In genomic region chr3:152269423-152270144, GRCh38 we compare ENCODE assay signal across 8 cellular contexts. TPM values are rescaled to one million over a fixed set of nuclear protein-coding genes. Genes with fewer than 3 reads are reported as not detected.
DNase-seq lines count a peak whose midpoint lies in the region; ATAC-seq and TF ChIP-seq lines count a peak whose summit lies in the region.

No MANE protein-coding gene starts in this region.

- H3K9me3 ChIP-seq in Karpas-422 (ENCODE audit: low read length) (no peaks in the 10 kb centered on the region), RWPE2 (ENCODE audit: severe bottlenecking) (no peaks in the 10 kb centered on the region), iPS-20b (ENCODE audit: insufficient read depth, low read depth, low read length) (no peaks in the 10 kb centered on the region)

- H3K79me2 ChIP-seq in Karpas-422 (ENCODE audit: low read length): peaks cover 57% of the 10 kb centered on the region

- DNase-seq in DMS79 (lab: John Stamatoyannopoulos, UW) (peak; percentile 64), Karpas-422 (peak; percentile 87), RWPE2 (ENCODE audit: low spot score) (no peak), brain pericyte (ENCODE audit: low read depth, low spot score) (peak; percentile 41), skeletal muscle cell (ENCODE audit: low read depth) (peak; percentile 82), GM19240 (ENCODE audit: insufficient read length, low spot score) (no peak)

- ATAC-seq in GM21723 (IDR thresholded peaks at IDR 0.05; ENCODE audit: unreplicated experiment) (peak; percentile 6), RWPE2 (ENCODE audit: low read depth) (peak; percentile 43)

- H3K36me3 ChIP-seq in Karpas-422 (ENCODE audit: insufficient read depth, low read length) (peaks cover 12% of the 10 kb centered on the region; the same call in 1 of the 2 replicates), RWPE2 (ENCODE audit: low read depth) (peaks cover 10% of the 10 kb centered on the region), iPS-20b (ENCODE audit: insufficient read depth, low read depth, low read length) (no peaks in the 10 kb centered on the region)

- H3K4me1 ChIP-seq in Karpas-422 (ENCODE audit: low read length): peaks cover 52% of the 10 kb centered on the region
- H3K4me1 ChIP-seq in RWPE2 (ENCODE audit: insufficient read depth, poor library complexity, severe bottlenecking): peaks cover 50% of the 10 kb centered on the region
- H3K4me1 ChIP-seq in iPS-20b (ENCODE audit: insufficient read depth, low read length): peaks cover 12% of the 10 kb centered on the region; the same call in 1 of the 2 replicates

- no peaks in the 10 kb centered on the region; the same call in 1 of the 2 replicates for H3K27me3 ChIP-seq in Karpas-422 (ENCODE audit: low read length)
- H3K27me3 ChIP-seq in RWPE2 (ENCODE audit: insufficient read depth, poor library complexity, severe bottlenecking): no peaks in the 10 kb centered on the region
- H3K27me3 ChIP-seq in iPS-20b (ENCODE audit: insufficient read depth, low read length): peaks cover 28% of the 10 kb centered on the region

- H3K4me3 ChIP-seq in Karpas-422 (ENCODE audit: low read length) (peak overlapping the region; percentile 91), RWPE2 (ENCODE audit: severe bottlenecking) (peak overlapping the region; percentile 84), iPS-20b (ENCODE audit: low read length) (peak overlapping the region; percentile 96), skeletal muscle cell (ENCODE audit: low read depth, low read length) (peak overlapping the region; percentile 76)

- no peaks in the 10 kb centered on the region for H3K9me2 ChIP-seq in Karpas-422 (replicated peaks; ENCODE audit: insufficient read depth, low read length)

- peaks cover 9% of the 10 kb centered on the region; the same call in 1 of the 2 replicates for H4K20me1 ChIP-seq in Karpas-422 (ENCODE audit: insufficient read depth, low read depth, low read length)

- peak overlapping the region; percentile 91 for H3K27ac ChIP-seq in Karpas-422 (ENCODE audit: low read length)
- H3K27ac ChIP-seq in RWPE2 (ENCODE audit: poor library complexity, severe bottlenecking): peak overlapping the region; percentile 92
- H3K27ac ChIP-seq in iPS-20b (ENCODE audit: low read length): peak overlapping the region; percentile 49

- H3K9ac ChIP-seq in Karpas-422 (ENCODE audit: low read length) (peak overlapping the region; percentile 96), iPS-20b (ENCODE audit: low read depth, low read length) (peak overlapping the region; percentile 87)

- 0 out of 2 replicates have a peak overlapping the region, but pooled peaks have one; percentile 15 for H2AFZ ChIP-seq in Karpas-422 (ENCODE audit: low read length)

- peak overlapping the region; percentile 96 for H3K4me2 ChIP-seq in Karpas-422 (ENCODE audit: low read depth, low read length, poor library complexity, severe bottlenecking)

- no peak for TF ChIP-seq CTCF in RWPE2 (IDR thresholded peaks at IDR 0.05; ENCODE audit: poor library complexity, severe bottlenecking)

RNA-seq across cellular contexts. Expression of gene MBNL1, which starts 0.9 kb away (rescaled TPM):
- 172 and 265 TPM in 2 replicates for total RNA-seq in Karpas-422 (2014; rRNA removed; shearing (Covaris generic); ENCODE audit: low replicate concordance)

Comparison
In these comparisons a context has a peak if more than half of its experiments do, and no peak if none do; other contexts are left out.
1. DNase-seq: peak in DMS79 (single experiment), Karpas-422 (single experiment), brain pericyte (single experiment) and skeletal muscle cell (single experiment); none in RWPE2 (single experiment) and GM19240 (single experiment).
2. Peak in every context shown above with its lines, with median percentiles within 50 percentile points of each other: H3K27ac ChIP-seq and H3K4me3 ChIP-seq.